Comparison of ENCODE assay signal across 8 cellular contexts in the genomic region with DNA sequence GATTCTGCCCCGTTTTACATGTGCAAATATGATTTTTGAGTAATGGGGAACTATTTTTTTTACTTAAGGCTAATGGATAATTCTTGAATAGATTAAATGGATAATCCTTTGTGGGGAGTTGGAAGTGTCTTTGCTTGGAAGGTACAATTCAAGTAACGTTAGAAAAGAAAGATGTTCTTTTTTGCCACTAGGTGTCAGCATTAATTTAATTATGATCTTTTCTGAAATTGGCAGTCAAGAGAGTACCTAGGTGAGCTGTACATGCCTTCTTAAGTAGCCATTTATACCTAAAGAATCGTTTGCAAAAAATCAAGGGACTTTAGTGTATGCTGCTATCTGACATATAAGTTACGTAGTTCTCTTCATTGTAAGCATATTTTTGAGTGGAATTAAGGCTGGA. TPM values are rescaled to one million over a fixed set of nuclear protein-coding genes. Genes with fewer than 3 reads are reported as not detected.
DNase-seq lines count a peak whose midpoint lies in the region; ATAC-seq, FAIRE-seq and TF ChIP-seq lines count a peak whose summit lies in the region.

No MANE protein-coding gene starts in this region.

- H3K36me3 Mint-ChIP-seq in T-helper 17 cell (ENCODE audit: low read depth): no peaks in the 10 kb centered on the region
- peaks cover 7% of the 10 kb centered on the region for H3K36me3 Mint-ChIP-seq in osteocyte (ENCODE audit: unreplicated experiment)

- no peaks in the 10 kb centered on the region for H3K27me3 ChIP-seq in DND-41 (ENCODE audit: insufficient read depth, low read length, poor library complexity)

- FAIRE-seq in H54 (lab: Jason Lieb, UNC): peak; percentile 79

- peaks cover 16% of the 10 kb centered on the region; the same call in 1 of the 2 replicates for H4K20me1 ChIP-seq in DND-41 (ENCODE audit: insufficient read depth, low read length)

- H3K36me3 ChIP-seq in DND-41 (ENCODE audit: insufficient read depth, low read length): peaks cover 20% of the 10 kb centered on the region

- H3K9me3 ChIP-seq in DND-41 (ENCODE audit: insufficient read depth, low read length, severe bottlenecking): no peaks in the 10 kb centered on the region
- no peaks in the 10 kb centered on the region for H3K9me3 ChIP-seq in T-helper 17 cell (ENCODE audit: control insufficient read depth, low read length, poor library complexity, severe bottlenecking)

- H3K4me1 Mint-ChIP-seq in T-helper 17 cell: peaks cover 22% of the 10 kb centered on the region
- peaks cover 24% of the 10 kb centered on the region for H3K4me1 Mint-ChIP-seq in osteocyte (ENCODE audit: unreplicated experiment)

- peaks cover 4% of the 10 kb centered on the region for H3K9me3 Mint-ChIP-seq in osteocyte (ENCODE audit: unreplicated experiment)

- peaks cover 77% of the 10 kb centered on the region for H3K79me2 ChIP-seq in DND-41 (ENCODE audit: insufficient read depth, low read length)

- H2AFZ ChIP-seq in DND-41 (ENCODE audit: low read depth, low read length): no peak overlapping the region

- no peak overlapping the region for H3K9ac ChIP-seq in DND-41 (ENCODE audit: low read depth, low read length)

- H3K4me3 ChIP-seq in DND-41 (ENCODE audit: low read depth in 1 of 2, low read length in 2 of 2) (peak overlapping the region in 1 of 2 experiments; percentile 14; a peak in 2 of 4 replicates), fibroblast of pulmonary artery (replicated peaks; ENCODE audit: low read depth, low read length) (no peak overlapping the region)

- H3K4me2 ChIP-seq in DND-41 (ENCODE audit: insufficient read depth, low read length): peak overlapping the region; percentile 94

- H3K27ac Mint-ChIP-seq in T-helper 17 cell: peak overlapping the region; percentile 95
- H3K27ac Mint-ChIP-seq in osteocyte (ENCODE audit: unreplicated experiment): no peak overlapping the region

- peak overlapping the region; percentile 9 for H3K4me3 Mint-ChIP-seq in T-helper 17 cell
- peak overlapping the region; percentile 58 for H3K4me3 Mint-ChIP-seq in osteocyte (ENCODE audit: unreplicated experiment)

- ATAC-seq in DND-41 (ENCODE audit: insufficient read depth, low read depth): peak; percentile 55
- ATAC-seq in T-helper 17 cell: peak; percentile 37
- no peak for ATAC-seq in omental fat pad (ENCODE audit: low FRiP score)

- TF ChIP-seq CTCF in DND-41 (IDR thresholded peaks at IDR 0.05; ENCODE audit: borderline replicate concordance, extremely low read depth, low read length, poor library complexity, severe bottlenecking): peak; percentile 74
- TF ChIP-seq CTCF in fibroblast of pulmonary artery (IDR thresholded peaks at IDR 0.05; ENCODE audit: low read length, missing control alignments): peak; percentile 39
- peak; percentile 64 for TF ChIP-seq CTCF in osteocyte (IDR thresholded peaks at IDR 0.05)
- TF ChIP-seq CTCF in omental fat pad (IDR thresholded peaks at IDR 0.05): no peak

- H3K4me1 ChIP-seq in DND-41 (ENCODE audit: insufficient read depth, low read length): peaks cover 32% of the 10 kb centered on the region

- no peak for DNase-seq in DND-41
- DNase-seq in H54 (ENCODE audit: insufficient read length, low spot score): no peak
- DNase-seq in NCI-H146 treated with DMSO at 0.1 percent for 48 hours (lab: John Stamatoyannopoulos, UW; ENCODE audit: unreplicated experiment): peak; percentile 68
- DNase-seq in T-helper 17 cell: no peak
- DNase-seq in fibroblast of pulmonary artery (ENCODE audit: low read depth): peak; percentile 72
- DNase-seq in osteocyte (ENCODE audit: extremely low spot score, unreplicated experiment): no peak
- no peak for DNase-seq in T-helper 9 cell
- no peak for DNase-seq in omental fat pad (ENCODE audit: low spot score)

- TF ChIP-seq POLR2A in H54 (IDR thresholded peaks at IDR 0.05; ENCODE audit: low read depth, low read length): no peak

- no peak overlapping the region for H3K27ac ChIP-seq in DND-41 (ENCODE audit: low read length)

- H3K27me3 Mint-ChIP-seq in T-helper 17 cell: no peaks in the 10 kb centered on the region
- peaks cover 3% of the 10 kb centered on the region for H3K27me3 Mint-ChIP-seq in osteocyte (ENCODE audit: unreplicated experiment)

RNA-seq across cellular contexts. Expression of a gene that starts 2.2 kb away (rescaled TPM):
- total RNA-seq in T-helper 17 cell (10 to 100 TPM; 22.2 to 30.5 TPM), osteocyte (26.0 and 28.1 TPM in 2 replicates), omental fat pad (10 to 100 TPM; 24.9 to 32.7 (median 27.6) TPM)

Comparison
In these comparisons a context has a peak if more than half of its experiments do, and no peak if none do; other contexts are left out.
1. DNase-seq: peak in NCI-H146 treated with DMSO at 0.1 percent for 48 hours (single experiment) and fibroblast of pulmonary artery (single experiment); none in DND-41 (single experiment), H54 (single experiment), T-helper 17 cell (0 of 3), osteocyte (single experiment), T-helper 9 cell (single experiment) and omental fat pad (single experiment).
2. CTCF ChIP-seq: peak in DND-41 (single experiment), fibroblast of pulmonary artery (single experiment) and osteocyte (single experiment); none in omental fat pad (0 of 3).